ENCODE assay signal across 8 cellular contexts in the genomic region with DNA sequence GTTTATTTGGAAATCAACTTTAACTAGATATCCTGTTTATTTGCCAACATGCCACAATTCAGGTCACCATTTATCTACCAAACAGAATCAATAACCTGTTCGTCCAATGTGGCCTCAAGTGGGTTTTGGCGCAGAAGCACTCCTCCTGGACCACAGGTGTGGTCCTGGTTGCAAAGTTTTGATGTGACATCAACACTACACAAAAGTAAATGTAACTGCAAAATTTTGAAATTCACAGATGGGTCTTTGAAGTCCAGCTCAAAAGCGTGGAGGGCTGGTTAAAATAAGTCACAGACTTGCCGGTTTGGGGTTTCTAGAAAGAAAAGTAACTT. TPM values are rescaled to one million over a fixed set of nuclear protein-coding genes. Genes with fewer than 3 reads are reported as not detected.
DNase-seq lines count a peak whose midpoint lies in the region; ATAC-seq and TF ChIP-seq lines count a peak whose summit lies in the region.

No MANE protein-coding gene starts in this region.

- WGBS in prostate gland, result 46% methylated on average over 4 of the region's 4 CpGs

- H3K4me3 ChIP-seq in NT2/D1 (ENCODE audit: insufficient read length, low read depth) (peak overlapping the region; percentile 80), epithelial cell of proximal tubule (ENCODE audit: low read depth, low read length) (peak overlapping the region; percentile 76), prostate gland (peak overlapping the region; percentile 56 to 74)

- ATAC-seq in GM18505 (IDR thresholded peaks at IDR 0.05; ENCODE audit: unreplicated experiment), result peak; percentile 0
- ATAC-seq in HG02970 (IDR thresholded peaks at IDR 0.05; ENCODE audit: low FRiP score, unreplicated experiment), result no peak

- TF ChIP-seq CTCF in epithelial cell of proximal tubule (conservative IDR thresholded peaks at IDR 0.05; ENCODE audit: low read depth, low read length) (no peak), prostate gland (IDR thresholded peaks at IDR 0.05) (no peak)

- H3K36me3 ChIP-seq in NT2/D1 (ENCODE audit: insufficient read depth, insufficient read length, low read length), result no peaks in the 10 kb centered on the region
- no peaks in the 10 kb centered on the region for H3K36me3 ChIP-seq in prostate gland

- H3K9me3 ChIP-seq in NT2/D1 (ENCODE audit: insufficient read depth, low read length) (peaks cover 5% of the 10 kb centered on the region; the same call in 1 of the 2 replicates), prostate gland (no peaks in the 10 kb centered on the region)

- no peaks in the 10 kb centered on the region for H3K27me3 ChIP-seq in NT2/D1 (ENCODE audit: insufficient read depth, insufficient read length)
- H3K27me3 ChIP-seq in prostate gland (replicated peaks; ENCODE audit: insufficient read depth), result no peaks in the 10 kb centered on the region

- intact Hi-C loops in prostate gland (cut with DNase I), result no loop called here

- no peak overlapping the region for H3K9ac ChIP-seq in NT2/D1 (ENCODE audit: insufficient read length, low read depth)

- no peaks in the 10 kb centered on the region for H3K4me1 ChIP-seq in NT2/D1 (ENCODE audit: insufficient read depth, insufficient read length)
- no peaks in the 10 kb centered on the region for H3K4me1 ChIP-seq in prostate gland (replicated peaks)

- no peak overlapping the region for H3K27ac ChIP-seq in prostate gland

- no peak for TF ChIP-seq POLR2A in GM18505 (IDR thresholded peaks at IDR 0.05; ENCODE audit: borderline replicate concordance, extremely low read depth, insufficient read depth, insufficient read length)
- no peak for TF ChIP-seq POLR2A in prostate gland (IDR thresholded peaks at IDR 0.05)

- no peak for DNase-seq in NT2/D1 (ENCODE audit: low read depth, low spot score)
- DNase-seq in epithelial cell of proximal tubule (ENCODE audit: low read depth), result no peak
- DNase-seq in prostate gland (ENCODE audit: low spot score), result no peak
- no peak for DNase-seq in SKM-1 treated with dmso at 0.1 percent for 144 hours (lab: John Stamatoyannopoulos, UW; ENCODE audit: unreplicated experiment)
- DNase-seq in kidney glomerular epithelial cell (lab: John Stamatoyannopoulos, UW), result no peak
- no peak for DNase-seq in Ammon's horn (ENCODE audit: low spot score)

RNA-seq across cellular contexts. Expression of a gene that starts 0.5 kb away (rescaled TPM):
- 20.6 and 41.6 TPM in 2 replicates for total RNA-seq in epithelial cell of proximal tubule
- 10 to 100 TPM; 29.5 to 42.9 TPM for total RNA-seq in prostate gland

RNA-seq across cellular contexts. Expression of a gene that starts 25.0 kb away (rescaled TPM):
- total RNA-seq in epithelial cell of proximal tubule (4.8 and 8.4 TPM in 2 replicates), prostate gland (10 to 100 TPM; 13.1 to 14.7 TPM)
